Comparison of ENCODE assay signal across 16 cellular contexts in the genomic region with DNA sequence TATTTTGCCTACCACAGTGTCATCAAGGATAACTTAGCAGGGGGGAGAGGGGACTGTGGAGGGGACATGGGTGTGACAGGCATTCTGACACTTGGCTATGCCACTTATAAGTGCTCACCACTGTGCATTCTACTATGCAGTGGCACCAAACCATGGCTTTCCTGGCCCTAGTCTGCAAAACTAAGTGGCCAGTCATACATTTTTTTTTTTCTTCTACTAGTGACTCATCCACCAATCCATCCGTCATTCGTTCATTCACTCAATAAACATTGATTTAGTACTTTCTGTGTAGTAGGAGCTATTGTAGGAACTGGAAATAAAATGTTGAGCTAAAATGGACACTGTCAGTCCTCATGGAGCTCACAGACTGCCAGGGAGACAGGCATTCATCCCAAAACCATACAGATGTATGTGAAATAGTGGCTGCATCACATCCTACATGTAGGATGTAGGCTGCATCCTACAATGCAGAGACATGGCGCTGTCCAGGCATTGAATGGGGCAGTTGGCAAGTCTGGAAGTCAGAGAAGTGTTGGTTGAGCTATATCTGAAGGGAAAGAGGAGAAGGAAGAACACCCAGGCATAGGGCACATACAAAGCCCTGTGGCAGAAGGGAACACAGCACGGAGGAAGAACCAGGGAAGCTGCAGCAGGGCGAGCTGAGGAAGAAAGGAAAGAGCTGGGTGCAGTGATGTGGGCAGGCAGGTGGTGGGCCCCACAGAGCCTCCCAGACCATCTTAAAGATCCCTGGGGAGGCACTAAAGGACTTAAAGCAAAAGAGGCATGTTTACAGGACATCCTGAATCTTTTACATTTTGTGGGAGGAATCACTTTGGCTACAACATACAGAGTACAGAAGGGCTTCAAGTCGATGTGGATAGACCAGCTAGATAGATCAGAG.
DNase-seq lines count a peak whose midpoint lies in the region; FAIRE-seq and TF ChIP-seq lines count a peak whose summit lies in the region.
"Had no signal": no experiment of that assay in that cellular context is flagged by ENCODE, and none has a peak within 500 bp of the region (broad histone marks: within the 10 kb centered on the region; RNA-seq: fewer than 3 reads in every experiment).

No MANE protein-coding gene starts in this region.

- no peak overlapping the region for H3K23ac ChIP-seq in neuronal stem cell (ENCODE audit: low read depth, low read length, poor library complexity)

- H3K4me1 ChIP-seq in neuronal stem cell (ENCODE audit: control insufficient read depth in 2 of 2, insufficient read depth in 1 of 2, low read depth in 1 of 2, low read length in 2 of 2), result peaks cover 22 to 33% of the 10 kb centered on the region in 2 donors
- H3K4me1 ChIP-seq: BE2C, pancreas had no signal

- no peak overlapping the region for H3K4me2 ChIP-seq in neuronal stem cell (ENCODE audit: insufficient read depth, low read length, poor library complexity, severe bottlenecking)

- H3K27ac ChIP-seq in neuronal stem cell (replicated peaks; ENCODE audit: low read length), result no peak overlapping the region
- H3K27ac ChIP-seq in dorsolateral prefrontal cortex, result no peak overlapping the region
- H3K27ac ChIP-seq: pancreas, sigmoid colon had no signal

- no peak overlapping the region for H4K8ac ChIP-seq in neuronal stem cell (ENCODE audit: low read depth, low read length)

- H3K27me3 Mint-ChIP-seq in HFFc6 (ENCODE audit: insufficient read depth) (no peaks in the 10 kb centered on the region; the same call in 1 of the 2 replicates), mesothelial cell of epicardium (ENCODE audit: low read depth) (peaks cover 20% of the 10 kb centered on the region), type B pancreatic cell (peaks cover 16% of the 10 kb centered on the region)

- H2AFZ ChIP-seq in neuronal stem cell (ENCODE audit: low read length), result no peak overlapping the region

- H3K9me3 Mint-ChIP-seq in HFFc6, result no peaks in the 10 kb centered on the region
- no peaks in the 10 kb centered on the region for H3K9me3 Mint-ChIP-seq in mesothelial cell of epicardium
- no peaks in the 10 kb centered on the region for H3K9me3 Mint-ChIP-seq in type B pancreatic cell
- H3K9me3 Mint-ChIP-seq: activated naive CD8-positive, alpha-beta T cell treated with anti-CD3 and anti-CD28 coated beads, Interleukin-2, amount 50 U/mL, for 24 hours had no signal

- intact Hi-C loops in dorsolateral prefrontal cortex (cut with DNase I), result no loop called here

- no peak overlapping the region for H3K18ac ChIP-seq in neuronal stem cell (ENCODE audit: low read length)

- H3K36me3 ChIP-seq in bronchial epithelial cell (ENCODE audit: control insufficient read depth, insufficient read depth, low read length), result no peaks in the 10 kb centered on the region
- H3K36me3 ChIP-seq in neuronal stem cell (replicated peaks in 1 of 2; ENCODE audit: control insufficient read depth in 2 of 2, insufficient read depth in 2 of 2, low read length in 2 of 2), result no peaks in the 10 kb centered on the region
- H3K36me3 ChIP-seq: BE2C, pancreas, sigmoid colon, SJCRH30 had no signal

- H3K4me1 Mint-ChIP-seq in HFFc6 (ENCODE audit: low read depth) (peaks cover 38% of the 10 kb centered on the region), mesothelial cell of epicardium (peaks cover 8% of the 10 kb centered on the region), type B pancreatic cell (ENCODE audit: unreplicated experiment) (peaks cover 26% of the 10 kb centered on the region)
- H3K4me1 Mint-ChIP-seq: activated naive CD8-positive, alpha-beta T cell treated with anti-CD3 and anti-CD28 coated beads, Interleukin-2, amount 50 U/mL, for 24 hours had no signal

- TF ChIP-seq CTCF in HFFc6 (IDR thresholded peaks at IDR 0.05) (no peak), bronchial epithelial cell (IDR thresholded peaks at IDR 0.05; ENCODE audit: insufficient read depth, low read length, severe bottlenecking) (no peak), dorsolateral prefrontal cortex (IDR thresholded peaks at IDR 0.05 in 54 of 56, conservative IDR thresholded peaks at IDR 0.05 in 2 of 56; ENCODE audit: low read depth in 1 of 56, partially characterized antibody in 56 of 56) (no peak), mesothelial cell of epicardium (IDR thresholded peaks at IDR 0.05; ENCODE audit: unreplicated experiment) (no peak), type B pancreatic cell (conservative IDR thresholded peaks at IDR 0.05) (no peak)

- no peaks in the 10 kb centered on the region for H3K79me1 ChIP-seq in neuronal stem cell (ENCODE audit: low read depth, low read length)

- H3K27ac Mint-ChIP-seq in HFFc6 (no peak overlapping the region), mesothelial cell of epicardium (no peak overlapping the region), type B pancreatic cell (no peak overlapping the region)
- H3K27ac Mint-ChIP-seq: activated naive CD8-positive, alpha-beta T cell treated with anti-CD3 and anti-CD28 coated beads, Interleukin-2, amount 50 U/mL, for 24 hours had no signal

- peak; percentile 81 for FAIRE-seq in bronchial epithelial cell (lab: Jason Lieb, UNC)
- FAIRE-seq: pancreas had no signal

- peak overlapping the region; percentile 41 for H2BK12ac ChIP-seq in neuronal stem cell (ENCODE audit: low read length)

- no peak overlapping the region for H4K91ac ChIP-seq in neuronal stem cell (ENCODE audit: low read depth, low read length, poor library complexity)

- H3K4ac ChIP-seq in neuronal stem cell (ENCODE audit: low read length), result no peak overlapping the region

- H3K27me3 ChIP-seq in bronchial epithelial cell (ENCODE audit: control insufficient read depth, insufficient read depth, low read length) (peaks cover 2% of the 10 kb centered on the region), neuronal stem cell (ENCODE audit: control insufficient read depth in 3 of 3, insufficient read depth in 3 of 3, low read depth in 1 of 3, low read length in 3 of 3) (no peaks in the 10 kb centered on the region), dorsolateral prefrontal cortex (peaks cover 0 to 2% (median 0%) of the 10 kb centered on the region in 45 donors)
- H3K27me3 ChIP-seq: pancreas, sigmoid colon, SJCRH30 had no signal

- H2BK120ac ChIP-seq in neuronal stem cell (ENCODE audit: low read depth, low read length), result no peak overlapping the region

- H2BK15ac ChIP-seq in neuronal stem cell (ENCODE audit: low read length), result no peak overlapping the region

- H3K14ac ChIP-seq in neuronal stem cell (ENCODE audit: low read length), result no peak overlapping the region

- DNase-seq in DMS53 (lab: John Stamatoyannopoulos, UW), result peak; percentile 72
- DNase-seq in HFFc6, result peak; percentile 34
- DNase-seq in bronchial epithelial cell (ENCODE audit: low read depth), result peak; percentile 45
- DNase-seq in neuronal stem cell (ENCODE audit: low spot score), result no peak
- DNase-seq in midbrain (lab: John Stamatoyannopoulos, UW), result no peak
- DNase-seq in dorsolateral prefrontal cortex, result no peak
- DNase-seq in mesothelial cell of epicardium (ENCODE audit: low spot score in 2 of 2, unreplicated experiment in 2 of 2), result no peak
- DNase-seq in type B pancreatic cell (ENCODE audit: extremely low spot score, unreplicated experiment), result no peak
- DNase-seq: activated naive CD8-positive, alpha-beta T cell treated with anti-CD3 and anti-CD28 coated beads, Interleukin-2, amount 50 U/mL, for 24 hours; BE2C; central memory CD4-positive, alpha-beta T cell; NCI-H1930; NCI-H510A treated with DMSO at 0.1 percent for 48 hours; pancreas; sigmoid colon; SJCRH30 had no signal

- H3K9me3 ChIP-seq in neuronal stem cell (replicated peaks in 1 of 2; ENCODE audit: control insufficient read depth in 2 of 2, insufficient read depth in 1 of 2, low read depth in 1 of 2, low read length in 2 of 2), result no peaks in the 10 kb centered on the region
- H3K9me3 ChIP-seq: BE2C, pancreas, sigmoid colon, SJCRH30 had no signal

- no peak overlapping the region for H2BK5ac ChIP-seq in neuronal stem cell (ENCODE audit: low read length)

- H3K4me3 ChIP-seq in bronchial epithelial cell (ENCODE audit: low read depth, low read length) (no peak overlapping the region), neuronal stem cell (ENCODE audit: low read length in 2 of 2) (no peak overlapping the region), dorsolateral prefrontal cortex (no peak overlapping the region)
- H3K4me3 ChIP-seq: pancreas, sigmoid colon, SJCRH30 had no signal

- H3K4me3 Mint-ChIP-seq in HFFc6 (no peak overlapping the region), mesothelial cell of epicardium (no peak overlapping the region), type B pancreatic cell (no peak overlapping the region)
- H3K4me3 Mint-ChIP-seq: activated naive CD8-positive, alpha-beta T cell treated with anti-CD3 and anti-CD28 coated beads, Interleukin-2, amount 50 U/mL, for 24 hours had no signal

- WGBS in neuronal stem cell (ENCODE audit: extremely low coverage in 2 of 2, insufficient read length in 2 of 2, insufficient replicate concordance in 1 of 2), 2 donors, result 100% methylated on average over 2 of the region's 6 CpGs; no CpG with 5 or more reads in 1 of the 2 donors

- no peak overlapping the region for H3K9ac ChIP-seq in neuronal stem cell (ENCODE audit: low read depth, low read length, poor library complexity)

- peak overlapping the region; percentile 20 for H2AK5ac ChIP-seq in neuronal stem cell (ENCODE audit: low read depth, low read length)

- H3K36me3 Mint-ChIP-seq in HFFc6 (ENCODE audit: low read depth) (no peaks in the 10 kb centered on the region), mesothelial cell of epicardium (no peaks in the 10 kb centered on the region), type B pancreatic cell (no peaks in the 10 kb centered on the region)

Comparison
In these comparisons a context has a peak if more than half of its experiments do, and no peak if none do; other contexts are left out.
1. DNase-seq: peak in DMS53 (single experiment), HFFc6 (single experiment) and bronchial epithelial cell (single experiment); none in neuronal stem cell (single experiment), midbrain (single experiment), dorsolateral prefrontal cortex (0 of 10), mesothelial cell of epicardium (0 of 2) and type B pancreatic cell (single experiment).